Comparison of ENCODE assay signal across 10 cellular contexts in the genomic region with DNA sequence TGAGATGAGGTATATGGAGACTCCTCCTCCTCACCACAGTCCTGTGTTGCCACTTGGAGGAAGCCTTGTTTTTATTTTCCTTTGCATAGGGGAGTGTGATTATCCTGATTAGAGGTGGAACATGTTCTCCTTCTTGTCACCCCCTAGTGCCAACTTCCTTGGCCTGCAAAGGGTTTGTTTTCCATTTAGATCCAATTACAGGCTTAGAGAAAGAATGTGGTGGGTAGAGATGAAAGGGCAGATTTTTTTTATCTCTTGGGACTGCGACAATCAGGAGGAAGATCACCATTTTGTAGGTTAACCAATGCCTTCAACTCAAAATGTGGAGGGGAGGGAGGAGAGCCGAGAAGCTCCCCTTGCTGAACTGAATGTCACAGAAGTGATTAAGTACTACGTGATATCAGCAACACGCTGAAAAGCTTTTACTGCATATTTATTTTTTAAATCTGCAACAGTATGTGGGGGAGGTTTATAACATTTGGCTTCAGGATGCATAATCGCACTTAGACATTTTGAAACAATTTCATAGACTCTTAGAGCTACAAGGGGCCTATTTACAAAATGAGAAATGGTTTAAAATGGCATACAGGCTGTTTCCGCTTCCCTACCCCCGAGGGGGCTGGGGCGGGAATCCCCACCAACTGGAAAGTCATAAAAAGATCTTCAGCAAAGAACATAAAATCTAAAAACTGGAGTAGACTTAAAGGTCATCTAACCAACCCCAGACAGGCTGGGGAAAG. TPM values are rescaled to one million over a fixed set of nuclear protein-coding genes. Genes with fewer than 3 reads are reported as not detected.
DNase-seq lines count a peak whose midpoint lies in the region; ATAC-seq and TF ChIP-seq lines count a peak whose summit lies in the region.
"Had no signal": no experiment of that assay in that cellular context is flagged by ENCODE, and none has a peak within 500 bp of the region (broad histone marks: within the 10 kb centered on the region; RNA-seq: fewer than 3 reads in every experiment).

No MANE protein-coding gene starts in this region.

- TF ChIP-seq EP300 in sigmoid colon (IDR thresholded peaks at IDR 0.05), result no peak

- no peak for TF ChIP-seq CTCF in GM12865 (IDR thresholded peaks at IDR 0.05; ENCODE audit: insufficient read depth, low read depth, low read length, missing control alignments)
- no peak for TF ChIP-seq CTCF in coronary artery (IDR thresholded peaks at IDR 0.05)
- TF ChIP-seq CTCF in sigmoid colon (IDR thresholded peaks at IDR 0.05), result no peak
- no peak for TF ChIP-seq CTCF in mammary epithelial cell (conservative IDR thresholded peaks at IDR 0.05 in 1 of 2, IDR thresholded peaks at IDR 0.05 in 1 of 2; ENCODE audit: extremely low read depth in 1 of 2, insufficient read depth in 1 of 2, low read depth in 1 of 2, low read length in 2 of 2)

- H2AFZ ChIP-seq in mammary epithelial cell (ENCODE audit: low read depth, low read length), result no peak overlapping the region

- dilution Hi-C loops in mammary epithelial cell (cut with HindIII; ENCODE audit: low sequenced_read_pairs), result no loop called here

- CTCF ChIA-PET in mammary epithelial cell (lab: Charles Lee; ENCODE audit: low non-redundant PET), result no interaction called here

- H3K4me1 ChIP-seq in sigmoid colon (peaks cover 0 to 34% (median 28%) of the 10 kb centered on the region in 4 donors), mammary epithelial cell (ENCODE audit: insufficient read depth, low read length) (peaks cover 27% of the 10 kb centered on the region)

- no TSS peak for BruUV-seq in mammary epithelial cell (replicated peaks; lab: Mats Ljungman, UMichigan)

- H3K79me2 ChIP-seq in mammary epithelial cell (ENCODE audit: insufficient read depth, low read length), result no peaks in the 10 kb centered on the region

- H4K20me1 ChIP-seq in mammary epithelial cell (ENCODE audit: insufficient read depth, low read length), result no peaks in the 10 kb centered on the region

- no peak overlapping the region for H3K9ac ChIP-seq in mammary epithelial cell (ENCODE audit: insufficient read depth, low read length)

- H3K27ac ChIP-seq in coronary artery (peak overlapping the region; percentile 75 to 77), sigmoid colon (peak overlapping the region in 3 of 4 donors; percentile 3 to 51 (median 41)), mammary epithelial cell (ENCODE audit: insufficient read depth, low read depth, low read length) (no peak overlapping the region)

- H3K9me3 ChIP-seq in sigmoid colon, result no peaks in the 10 kb centered on the region
- H3K9me3 ChIP-seq in mammary epithelial cell (replicated peaks; ENCODE audit: insufficient read depth, low read length), result no peaks in the 10 kb centered on the region

- H3K4me2 ChIP-seq in mammary epithelial cell (ENCODE audit: insufficient read depth, low read depth, low read length), result no peak overlapping the region

- TF ChIP-seq POLR2A in sigmoid colon (IDR thresholded peaks at IDR 0.05), result no peak

- in situ Hi-C loops in mammary epithelial cell (cut with MboI; ENCODE audit: low sequenced_read_pairs in 2 of 2), result no loop called here

- ATAC-seq in HG02981 (IDR thresholded peaks at IDR 0.05; ENCODE audit: unreplicated experiment) (peak; percentile 8), GM21515 (IDR thresholded peaks at IDR 0.05; ENCODE audit: unreplicated experiment) (no peak)

- 62% methylated on average over 8 of the region's 8 CpGs for WGBS in sigmoid colon, 2 donors
- WGBS in mammary epithelial cell (ENCODE audit: low coverage, missing lambda C conversion rate), result 88% methylated on average over 8 of the region's 8 CpGs

- no peaks in the 10 kb centered on the region for H3K36me3 ChIP-seq in sigmoid colon
- no peaks in the 10 kb centered on the region for H3K36me3 ChIP-seq in mammary epithelial cell (ENCODE audit: insufficient read depth, low read length)

- DNase-seq in GM12865 (ENCODE audit: low read depth) (peak; percentile 51), coronary artery (ENCODE audit: low spot score) (no peak), sigmoid colon (no peak), C1 segment of cervical spinal cord (lab: John Stamatoyannopoulos, UW) (no peak), mammary epithelial cell (no peak), NCI-H446 treated with DMSO at 0.1 percent for 48 hours (lab: John Stamatoyannopoulos, UW) (no peak)
- DNase-seq: H7, NCI-H526 had no signal

- H3K4me3 ChIP-seq in GM12865 (ENCODE audit: low read depth, low read length), result no peak overlapping the region
- H3K4me3 ChIP-seq in coronary artery, result peak overlapping the region; percentile 64
- H3K4me3 ChIP-seq in sigmoid colon, result peak overlapping the region in 1 of 4 donors; percentile 6
- H3K4me3 ChIP-seq in mammary epithelial cell (replicated peaks in 1 of 3; ENCODE audit: insufficient read depth in 1 of 3, low read depth in 2 of 3, low read length in 3 of 3), result no peak overlapping the region

- intact Hi-C loops in sigmoid colon (cut with DNase I) (loop anchor here (5.0 kb wide), 1 partner anchor 62 kb away; no protein-coding TSS in a partner anchor), mammary epithelial cell (cut with micrococcal nuclease) (loop anchor here (5.0 kb wide), 1 partner anchor 123 kb away; no protein-coding TSS in a partner anchor)

- no peaks in the 10 kb centered on the region for H3K27me3 ChIP-seq in sigmoid colon
- H3K27me3 ChIP-seq in mammary epithelial cell (ENCODE audit: insufficient read depth, low read length), result no peaks in the 10 kb centered on the region

RNA-seq across cellular contexts. Expression of a gene that starts 2.4 kb away (rescaled TPM):
- total RNA-seq in sigmoid colon (10 to 100 TPM in 3 of 4 donors, 1 to 10 TPM in 1; 9.7 to 49.3 (median 19.5) TPM), mammary epithelial cell (1 to 10 TPM; 1.9 to 4.5 TPM)
- polyA plus RNA-seq in sigmoid colon (10 to 100 TPM in 2 of 3 donors, 1 to 10 TPM in 1; 6.5 to 16.2 (median 11.4) TPM), mammary epithelial cell (4.4 TPM)
- 6.4 TPM for polyA minus RNA-seq in mammary epithelial cell
